1 cellular context compared by ENCODE assay signal in the genomic region with DNA sequence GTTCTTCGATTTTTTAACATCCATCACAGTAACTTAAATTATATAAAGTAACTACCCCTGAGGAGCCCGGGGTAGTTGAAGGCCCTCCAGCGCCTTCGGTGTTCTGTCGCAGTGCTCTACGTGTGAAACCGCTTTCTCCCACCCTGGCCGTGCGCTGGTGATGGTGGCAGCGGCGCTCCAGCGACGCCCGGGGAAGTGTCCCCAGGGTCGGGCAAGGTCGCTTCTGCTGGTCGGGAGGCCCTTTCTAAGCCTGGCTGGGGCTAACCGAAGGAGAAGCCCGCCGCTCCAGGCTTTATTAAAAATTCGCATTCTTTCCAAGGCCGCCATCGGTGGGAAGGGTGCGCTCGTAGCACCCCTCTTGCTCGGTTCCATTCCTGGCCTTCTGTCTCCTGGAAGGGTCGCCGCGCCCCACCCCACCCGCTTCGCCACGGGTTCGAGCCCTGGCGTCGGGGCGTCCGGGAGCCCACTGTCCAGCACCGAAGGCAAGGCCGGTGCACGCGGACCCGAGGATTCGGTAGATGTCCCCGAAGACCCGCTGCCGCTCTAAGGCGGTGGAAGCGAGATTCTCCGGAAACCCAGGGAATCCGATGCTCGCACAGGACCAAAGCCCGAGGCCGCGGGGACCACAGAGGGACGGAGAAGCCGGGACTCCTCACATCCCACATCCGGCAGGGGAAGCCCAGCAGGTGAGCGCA.
TF ChIP-seq lines count a peak whose summit lies in the region.

No MANE protein-coding gene starts in this region.

TF ChIP-seq in GM23338, 12 proteins besides CTCF, POLR2A, EP300 and RAD21 (continued from another document):
- TF ChIP-seq, protein P1, sequence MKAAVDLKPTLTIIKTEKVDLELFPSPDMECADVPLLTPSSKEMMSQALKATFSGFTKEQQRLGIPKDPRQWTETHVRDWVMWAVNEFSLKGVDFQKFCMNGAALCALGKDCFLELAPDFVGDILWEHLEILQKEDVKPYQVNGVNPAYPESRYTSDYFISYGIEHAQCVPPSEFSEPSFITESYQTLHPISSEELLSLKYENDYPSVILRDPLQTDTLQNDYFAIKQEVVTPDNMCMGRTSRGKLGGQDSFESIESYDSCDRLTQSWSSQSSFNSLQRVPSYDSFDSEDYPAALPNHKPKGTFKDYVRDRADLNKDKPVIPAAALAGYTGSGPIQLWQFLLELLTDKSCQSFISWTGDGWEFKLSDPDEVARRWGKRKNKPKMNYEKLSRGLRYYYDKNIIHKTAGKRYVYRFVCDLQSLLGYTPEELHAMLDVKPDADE (IDR thresholded peaks at IDR 0.05) = no peak
